1 cellular context compared by ENCODE assay signal in the genomic region with DNA sequence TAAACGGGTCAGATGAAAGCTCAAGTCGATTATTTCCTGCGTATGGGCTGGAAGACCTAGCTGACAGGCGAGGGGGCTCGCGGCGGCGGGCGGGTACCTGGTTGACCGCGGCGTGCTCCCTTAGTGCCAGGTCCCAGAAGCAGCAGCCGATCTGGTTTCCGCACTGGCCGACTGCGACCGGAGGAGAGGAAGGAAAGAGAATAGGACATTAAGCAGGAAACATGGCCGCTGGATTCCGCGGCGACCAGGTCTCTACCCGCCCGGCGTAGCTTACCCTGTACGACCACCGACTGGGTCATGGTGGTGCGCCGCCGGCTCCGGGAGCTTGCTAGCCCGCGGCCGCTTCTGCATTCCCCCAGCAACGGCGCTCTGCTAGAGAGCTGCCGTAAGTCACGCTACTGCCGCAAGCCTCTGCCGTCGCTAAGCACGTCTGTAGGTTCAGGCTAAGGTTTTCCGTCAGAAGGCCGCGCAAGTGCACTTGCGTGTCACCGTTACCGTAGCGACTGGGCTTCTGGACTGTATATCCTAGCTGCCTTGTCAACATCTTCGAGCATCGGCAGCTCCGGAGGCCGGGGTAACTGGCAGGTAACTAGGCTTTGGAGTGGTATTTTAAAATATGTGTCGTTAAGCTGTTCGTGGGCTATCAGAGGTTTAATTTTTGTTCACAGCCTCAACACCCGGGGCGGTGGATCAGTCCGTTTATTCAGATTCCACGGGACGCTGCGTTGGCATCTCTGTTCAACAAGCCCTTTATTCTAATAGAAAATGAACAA.
A peak's percentile ranks its signal among the peaks of the same experiment; 100 is the strongest.
TF ChIP-seq lines count a peak whose summit lies in the region.

A gene with protein sequence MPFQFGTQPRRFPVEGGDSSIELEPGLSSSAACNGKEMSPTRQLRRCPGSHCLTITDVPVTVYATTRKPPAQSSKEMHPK (plus strand): TSS at position 456 of the 773 bp plus-strand sequence. CDS start 11,693 bp downstream, outside the sequence.
A gene with protein sequence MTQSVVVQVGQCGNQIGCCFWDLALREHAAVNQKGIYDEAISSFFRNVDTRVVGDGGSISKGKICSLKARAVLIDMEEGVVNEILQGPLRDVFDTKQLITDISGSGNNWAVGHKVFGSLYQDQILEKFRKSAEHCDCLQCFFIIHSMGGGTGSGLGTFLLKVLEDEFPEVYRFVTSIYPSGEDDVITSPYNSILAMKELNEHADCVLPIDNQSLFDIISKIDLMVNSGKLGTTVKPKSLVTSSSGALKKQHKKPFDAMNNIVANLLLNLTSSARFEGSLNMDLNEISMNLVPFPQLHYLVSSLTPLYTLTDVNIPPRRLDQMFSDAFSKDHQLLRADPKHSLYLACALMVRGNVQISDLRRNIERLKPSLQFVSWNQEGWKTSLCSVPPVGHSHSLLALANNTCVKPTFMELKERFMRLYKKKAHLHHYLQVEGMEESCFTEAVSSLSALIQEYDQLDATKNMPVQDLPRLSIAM (minus strand): TSS at position 347 of the 773 bp plus-strand sequence. CDS start 48 bp downstream, at position 299.

TF ChIP-seq in HEK293, 187 proteins besides CTCF, POLR2A, EP300 and RAD21 (continued from another document and continues in another):
- TF ChIP-seq AEBP2 (tag by site-specific recombination; IDR thresholded peaks at IDR 0.05; ENCODE audit: borderline replicate concordance), result no peak
- 0 out of 2 replicates have a peak, but pooled peaks have one; percentile 17 for TF ChIP-seq ZBTB21 (tag by site-specific recombination; IDR thresholded peaks at IDR 0.05)
- TF ChIP-seq ZSCAN30 (tag by site-specific recombination; IDR thresholded peaks at IDR 0.05), result peak; percentile 39
- no peak for TF ChIP-seq ZNF473 (tag by site-specific recombination; IDR thresholded peaks at IDR 0.05)
- no peak for TF ChIP-seq GLIS2 (tag by site-specific recombination; IDR thresholded peaks at IDR 0.05)
- TF ChIP-seq ZFP3 (tag by site-specific recombination; IDR thresholded peaks at IDR 0.05; ENCODE audit: low read depth), result no peak
- peak; percentile 57; the same call in 1 of the 2 replicates for TF ChIP-seq ZNF610 (tag by site-specific recombination; IDR thresholded peaks at IDR 0.05; ENCODE audit: borderline replicate concordance)
- TF ChIP-seq PRDM2 (tag by site-specific recombination; IDR thresholded peaks at IDR 0.05; ENCODE audit: borderline replicate concordance), result no peak
- TF ChIP-seq ZNF660 (tag by site-specific recombination; IDR thresholded peaks at IDR 0.05), result peak; percentile 63; the same call in 1 of the 2 replicates
- TF ChIP-seq ZNF140 (tag by site-specific recombination; IDR thresholded peaks at IDR 0.05), result no peak
- TF ChIP-seq HOXA7 (CRISPR knock-in tag; IDR thresholded peaks at IDR 0.05; ENCODE audit: borderline replicate concordance), result no peak
- TF ChIP-seq ZNF501 (tag by site-specific recombination; IDR thresholded peaks at IDR 0.05), result peak; percentile 75; the same call in 1 of the 2 replicates
- TF ChIP-seq PATZ1 (tag by site-specific recombination; IDR thresholded peaks at IDR 0.05), result peak; percentile 55; the same call in 1 of the 2 replicates
- TF ChIP-seq, protein P1, sequence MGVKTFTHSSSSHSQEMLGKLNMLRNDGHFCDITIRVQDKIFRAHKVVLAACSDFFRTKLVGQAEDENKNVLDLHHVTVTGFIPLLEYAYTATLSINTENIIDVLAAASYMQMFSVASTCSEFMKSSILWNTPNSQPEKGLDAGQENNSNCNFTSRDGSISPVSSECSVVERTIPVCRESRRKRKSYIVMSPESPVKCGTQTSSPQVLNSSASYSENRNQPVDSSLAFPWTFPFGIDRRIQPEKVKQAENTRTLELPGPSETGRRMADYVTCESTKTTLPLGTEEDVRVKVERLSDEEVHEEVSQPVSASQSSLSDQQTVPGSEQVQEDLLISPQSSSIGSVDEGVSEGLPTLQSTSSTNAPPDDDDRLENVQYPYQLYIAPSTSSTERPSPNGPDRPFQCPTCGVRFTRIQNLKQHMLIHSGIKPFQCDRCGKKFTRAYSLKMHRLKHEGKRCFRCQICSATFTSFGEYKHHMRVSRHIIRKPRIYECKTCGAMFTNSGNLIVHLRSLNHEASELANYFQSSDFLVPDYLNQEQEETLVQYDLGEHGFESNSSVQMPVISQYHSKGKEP (tag by site-specific recombination; IDR thresholded peaks at IDR 0.05), result no peak
- TF ChIP-seq ZBTB26 (tag by site-specific recombination; optimal IDR thresholded peaks at IDR 0.05), result peak; percentile 68
- TF ChIP-seq ZNF843 (tag by site-specific recombination; IDR thresholded peaks at IDR 0.05), result peak; percentile 43; the same call in 1 of the 2 replicates
- TF ChIP-seq ZBTB6 (tag by site-specific recombination; IDR thresholded peaks at IDR 0.05), result no peak
- TF ChIP-seq KLF8 (tag by site-specific recombination; IDR thresholded peaks at IDR 0.05), result no peak
- no peak for TF ChIP-seq ZNF596 (tag by site-specific recombination; IDR thresholded peaks at IDR 0.05)
- TF ChIP-seq ZBTB8A (tag by site-specific recombination; IDR thresholded peaks at IDR 0.05), result 0 out of 2 replicates have a peak, but pooled peaks have one; percentile 7
- peak; percentile 52; the same call in 1 of the 2 replicates for TF ChIP-seq ZXDB (tag by site-specific recombination; IDR thresholded peaks at IDR 0.05)
- TF ChIP-seq TRIM28 (IDR thresholded peaks at IDR 0.05; ENCODE audit: borderline replicate concordance, low read length), result peak; percentile 84
- peak; percentile 55; the same call in 1 of the 2 replicates for TF ChIP-seq ZNF629 (tag by site-specific recombination; IDR thresholded peaks at IDR 0.05)
- TF ChIP-seq ZNF335 (tag by site-specific recombination; conservative IDR thresholded peaks at IDR 0.05), result peak; percentile 90
- TF ChIP-seq ZNF837 (tag by site-specific recombination; IDR thresholded peaks at IDR 0.05), result no peak
- TF ChIP-seq ZNF114 (tag by site-specific recombination; IDR thresholded peaks at IDR 0.05), result no peak
- peak; percentile 82 for TF ChIP-seq ZBTB17 (tag by site-specific recombination; IDR thresholded peaks at IDR 0.05)
- peak; percentile 98 for TF ChIP-seq PRDM10 (tag by site-specific recombination; IDR thresholded peaks at IDR 0.05)
- no peak for TF ChIP-seq ZNF155 (tag by site-specific recombination; IDR thresholded peaks at IDR 0.05)
